Comparison of ENCODE assay signal across 8 cellular contexts in the genomic region with DNA sequence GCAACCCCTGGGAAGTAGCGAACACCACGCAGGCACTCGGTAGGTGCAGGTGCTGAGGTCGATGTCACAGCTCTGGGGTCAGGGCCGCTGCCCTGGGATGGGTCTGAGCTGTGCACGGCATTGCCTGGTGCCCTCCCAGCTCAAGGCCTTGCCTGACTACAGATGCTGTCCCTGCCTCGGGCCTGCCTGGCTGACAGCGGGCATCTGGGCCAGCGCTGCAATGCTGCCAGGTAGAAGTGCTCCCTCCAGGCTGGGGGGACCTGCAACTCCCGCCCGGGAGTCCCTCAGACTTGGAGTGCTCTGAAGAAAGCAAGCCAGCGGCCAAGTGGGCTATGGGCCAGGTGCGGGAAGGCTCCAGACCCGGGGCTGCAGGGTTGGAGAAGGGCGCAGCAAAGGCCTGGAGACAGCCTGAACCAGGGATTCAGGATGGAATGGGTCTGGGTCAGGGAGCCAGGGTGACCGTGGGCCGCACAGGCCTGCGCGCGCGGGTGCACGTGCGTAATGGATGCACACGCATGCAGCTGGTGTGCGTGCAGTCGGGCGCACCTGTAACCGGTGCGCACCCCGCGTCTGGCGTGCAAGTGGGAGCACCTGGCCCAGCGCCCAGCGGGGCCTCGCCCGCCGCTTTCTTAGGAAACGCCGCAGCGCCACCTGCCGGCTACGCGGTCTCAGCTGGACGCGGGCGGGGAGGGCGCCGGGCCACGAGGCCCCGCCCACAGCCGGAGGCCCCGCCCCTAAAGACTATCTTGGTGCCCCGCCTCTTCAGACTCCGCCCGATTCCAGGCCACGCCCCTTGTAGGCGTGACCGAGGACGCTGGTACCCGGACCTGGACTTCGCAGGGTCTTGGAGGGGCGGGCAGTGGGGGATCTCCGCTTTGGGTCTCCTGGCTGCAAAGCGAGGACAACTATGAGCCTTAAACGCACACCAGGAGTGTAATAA. TPM values are rescaled to one million over a fixed set of nuclear protein-coding genes. Genes with fewer than 3 reads are reported as not detected.
DNase-seq lines count a peak whose midpoint lies in the region; ATAC-seq, FAIRE-seq and TF ChIP-seq lines count a peak whose summit lies in the region.

No MANE protein-coding gene starts in this region.

- peaks cover 3 to 5% of the 10 kb centered on the region in 2 donors for H3K4me1 ChIP-seq in thoracic aorta (ENCODE audit: control insufficient read depth in 1 of 2, low read depth in 2 of 2)

- no peaks in the 10 kb centered on the region for H3K36me3 Mint-ChIP-seq in osteocyte (ENCODE audit: unreplicated experiment)

- H3K27me3 Mint-ChIP-seq in osteocyte (ENCODE audit: unreplicated experiment): peaks cover 23% of the 10 kb centered on the region

- peaks cover 9% of the 10 kb centered on the region for H3K4me1 Mint-ChIP-seq in osteocyte (ENCODE audit: unreplicated experiment)

- peak overlapping the region; percentile 60 for H3K4me3 ChIP-seq in SK-N-MC
- peak overlapping the region; percentile 11 for H3K4me3 ChIP-seq in thoracic aorta

- H3K27ac Mint-ChIP-seq in osteocyte (ENCODE audit: unreplicated experiment): no peak overlapping the region

- FAIRE-seq in frontal cortex (lab: Jason Lieb, UNC): no peak

- ATAC-seq in GM21423 (IDR thresholded peaks at IDR 0.05; ENCODE audit: unreplicated experiment) (peak; percentile 74), thoracic aorta (ENCODE audit: insufficient number of reproducible peaks, low FRiP score, low read depth) (no peak)

- no peak overlapping the region for H3K4me3 Mint-ChIP-seq in osteocyte (ENCODE audit: unreplicated experiment)

- H3K36me3 ChIP-seq in SK-N-MC (ENCODE audit: insufficient read depth, low read length) (no peaks in the 10 kb centered on the region), thoracic aorta (no peaks in the 10 kb centered on the region)

- H3K9ac ChIP-seq in SK-N-MC (ENCODE audit: insufficient read length): no peak overlapping the region

- H3K27ac ChIP-seq in SK-N-MC: no peak overlapping the region
- H3K27ac ChIP-seq in thoracic aorta: no peak overlapping the region

- peak in 12 of 14 donors; percentile 2 to 84 (median 42) for DNase-seq in C1 segment of cervical spinal cord (lab: John Stamatoyannopoulos, UW)
- DNase-seq in NCI-H1048 (lab: John Stamatoyannopoulos, UW): peak; percentile 71
- DNase-seq in SK-N-MC (ENCODE audit: low read depth, low spot score): no peak
- peak; percentile 81 to 95 (median 88) for DNase-seq in activated naive CD4-positive, alpha-beta T cell (lab: John Stamatoyannopoulos, UW)
- peak; percentile 90 to 99 for DNase-seq in frontal cortex (ENCODE audit: low spot score in 2 of 2)
- peak; percentile 93 for DNase-seq in osteocyte (ENCODE audit: extremely low spot score, unreplicated experiment)
- no peak for DNase-seq in thoracic aorta (ENCODE audit: low spot score)

- TF ChIP-seq CTCF in osteocyte (IDR thresholded peaks at IDR 0.05) (peak; percentile 89), thoracic aorta (IDR thresholded peaks at IDR 0.05) (peak; percentile 64)

- H3K9me3 Mint-ChIP-seq in osteocyte (ENCODE audit: unreplicated experiment): no peaks in the 10 kb centered on the region

- no peaks in the 10 kb centered on the region for H3K9me3 ChIP-seq in SK-N-MC (ENCODE audit: low read depth, low read length)
- no peaks in the 10 kb centered on the region for H3K9me3 ChIP-seq in thoracic aorta

- H3K27me3 ChIP-seq in thoracic aorta (replicated peaks; ENCODE audit: insufficient read depth): peaks cover 3% of the 10 kb centered on the region

RNA-seq across cellular contexts. Expression of gene MICALL2, which starts 46.7 kb away (rescaled TPM):
- 3.7 TPM for total RNA-seq in frontal cortex
- total RNA-seq in osteocyte: 55.9 and 63.1 TPM in 2 replicates
- total RNA-seq in thoracic aorta: 10 to 100 TPM; 71.7 to 80.0 TPM

Comparison
In these comparisons a context has a peak if more than half of its experiments do, and no peak if none do; other contexts are left out.
1. DNase-seq: peak in C1 segment of cervical spinal cord (12 of 14), NCI-H1048 (single experiment), activated naive CD4-positive, alpha-beta T cell (4 of 4), frontal cortex (2 of 2) and osteocyte (single experiment); none in SK-N-MC (single experiment) and thoracic aorta (single experiment).
2. RNA of gene MICALL2, which starts 46.7 kb away (total RNA-seq): 71.7 to 80.0 TPM in thoracic aorta and 55.9 to 63.1 TPM in osteocyte; 3.7 TPM in frontal cortex (single experiment); every median in the first group is over 10 times any median in the second.